In the genomic region with DNA sequence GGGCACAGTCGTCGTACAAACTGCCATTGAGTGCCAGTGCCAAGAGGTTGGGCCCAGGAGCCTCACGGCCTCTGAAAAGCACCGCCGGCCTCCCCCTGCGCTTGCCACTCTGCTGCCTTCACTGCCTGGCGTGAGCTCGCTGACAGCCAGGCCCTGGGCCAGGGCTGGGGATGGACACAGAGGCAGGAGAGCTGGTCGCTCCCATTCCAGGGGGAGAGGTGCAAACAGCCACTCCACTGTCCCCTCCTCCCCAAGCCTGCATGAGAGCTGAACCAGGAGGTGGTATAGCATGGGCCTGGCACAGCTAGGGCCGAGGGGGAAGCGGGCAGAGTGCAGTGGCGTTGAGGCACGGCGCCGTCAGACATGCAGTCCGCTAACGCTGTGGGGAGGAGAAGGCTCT, we compare ENCODE assay signal across 25 cellular contexts. TPM values are rescaled to one million over a fixed set of nuclear protein-coding genes. Genes with fewer than 3 reads are reported as not detected.
DNase-seq lines count a peak whose midpoint lies in the region; ATAC-seq, FAIRE-seq and TF ChIP-seq lines count a peak whose summit lies in the region.
"Had no signal": no experiment of that assay in that cellular context is flagged by ENCODE, and none has a peak within 500 bp of the region (broad histone marks: within the 10 kb centered on the region; RNA-seq: fewer than 3 reads in every experiment).

No MANE protein-coding gene starts in this region.

- H3K18ac ChIP-seq in H1 (ENCODE audit: extremely low read depth, low read length), result no peak overlapping the region

- H3K4me1 Mint-ChIP-seq in activated CD4-positive, alpha-beta T cell treated with anti-CD3 and anti-CD28 coated beads, Interleukin-2, amount 10 ng/mL, durations not matched to agents 7 days and 5 days, result no peaks in the 10 kb centered on the region

- no peak overlapping the region for H3K9ac ChIP-seq in H1 (replicated peaks in 1 of 4; ENCODE audit: extremely low read depth in 1 of 4, low read depth in 3 of 4, low read length in 3 of 4)

- no peak overlapping the region for H2BK15ac ChIP-seq in H1 (ENCODE audit: low read length)

- H3K79me2 ChIP-seq in H1 (ENCODE audit: control insufficient read depth in 1 of 2, insufficient read depth in 2 of 2, low read length in 2 of 2), result no peaks in the 10 kb centered on the region

- no peak overlapping the region for H2BK120ac ChIP-seq in H1 (replicated peaks; ENCODE audit: low read depth, low read length)

- TF ChIP-seq CTCF in 22Rv1 (IDR thresholded peaks at IDR 0.05) (no peak), H1 (IDR thresholded peaks at IDR 0.05; ENCODE audit: control extremely low read depth in 1 of 3, insufficient read depth in 1 of 3, low read depth in 1 of 3, low read length in 3 of 3) (no peak), gastrocnemius medialis (IDR thresholded peaks at IDR 0.05 in 4 of 5, conservative IDR thresholded peaks at IDR 0.05 in 1 of 5) (no peak)

- H3K9me3 Mint-ChIP-seq in activated CD4-positive, alpha-beta T cell treated with anti-CD3 and anti-CD28 coated beads, Interleukin-2, amount 10 ng/mL, durations not matched to agents 7 days and 5 days, result no peaks in the 10 kb centered on the region
- H3K9me3 Mint-ChIP-seq: CD14-positive monocyte had no signal

- 0 out of 2 replicates have a peak overlapping the region, but pooled peaks have one; percentile 39 for H2AK5ac ChIP-seq in H1 (ENCODE audit: low read depth, low read length)

- in situ Hi-C loops in gastrocnemius medialis (cut with MboI; ENCODE audit: low sequenced_read_pairs in 4 of 4), result no loop called here

- no peak overlapping the region for H3K4me2 ChIP-seq in H1 (ENCODE audit: insufficient read depth in 1 of 2, low read depth in 2 of 2, low read length in 2 of 2)
- H3K4me2 ChIP-seq: PC-9 had no signal

- H2BK12ac ChIP-seq in H1 (ENCODE audit: low read depth, low read length), result no peak overlapping the region

- H3K4ac ChIP-seq in H1 (replicated peaks; ENCODE audit: insufficient read length, low read depth, low read length), result no peak overlapping the region

- POLR2A ChIA-PET in activated CD4-positive, alpha-beta T cell treated with anti-CD3 and anti-CD28 coated beads, Interleukin-2, amount 10 ng/mL, durations not matched to agents 7 days and 5 days (lab: Charles Lee), result no interaction called here
- POLR2A ChIA-PET in H1 (lab: Charles Lee; ENCODE audit: partially characterized antibody), result interaction anchor here (1.0 kb wide), 1 partner anchor 9 kb away, joined by 4 read pairs; no protein-coding TSS in a partner anchor

- CTCF ChIA-PET in activated CD4-positive, alpha-beta T cell treated with anti-CD3 and anti-CD28 coated beads, Interleukin-2, amount 10 ng/mL, durations not matched to agents 7 days and 5 days (lab: Charles Lee), result no interaction called here
- CTCF ChIA-PET in H1 (lab: Charles Lee; ENCODE audit: partially characterized antibody), result interaction anchor here (0.8 to 2.5 kb wide), 7 partner anchors 10 to 77 kb away, joined by 3 to 8 read pairs (median 4); no protein-coding TSS in a partner anchor

- H2BK5ac ChIP-seq in H1 (ENCODE audit: low read depth, low read length), result no peak overlapping the region; the same call in 1 of the 2 replicates

- peaks cover 8% of the 10 kb centered on the region; the same call in 1 of the 2 replicates for H3K23me2 ChIP-seq in H1 (ENCODE audit: low read depth, low read length)

- no peak overlapping the region for H2BK20ac ChIP-seq in H1 (ENCODE audit: low read length)

- no peaks in the 10 kb centered on the region for H3K9me3 ChIP-seq in H1 (ENCODE audit: insufficient read depth in 2 of 2, low read depth in 1 of 2, low read length in 1 of 2)
- H3K9me3 ChIP-seq in gastrocnemius medialis, result no peaks in the 10 kb centered on the region
- H3K9me3 ChIP-seq: BE2C had no signal

- no peak for TF ChIP-seq RAD21 in H1 (IDR thresholded peaks at IDR 0.05 in 1 of 2, conservative IDR thresholded peaks at IDR 0.05 in 1 of 2; ENCODE audit: low read depth in 2 of 2, low read length in 2 of 2)

- H4K5ac ChIP-seq in H1 (ENCODE audit: insufficient read length, low read depth, low read length), result no peak overlapping the region

- H3K4me3 ChIP-seq in H1 (ENCODE audit: extremely low read depth in 1 of 4, insufficient read depth in 2 of 4, low read depth in 3 of 4, low read length in 4 of 4), result no peak overlapping the region
- no peak overlapping the region for H3K4me3 ChIP-seq in gastrocnemius medialis
- H3K4me3 ChIP-seq: PC-9 had no signal

- H4K91ac ChIP-seq in H1 (replicated peaks; ENCODE audit: insufficient read length, low read length), result no peak overlapping the region

- no peak overlapping the region for H3K56ac ChIP-seq in H1 (replicated peaks; ENCODE audit: insufficient read length, low read depth, low read length)

- peak overlapping the region; percentile 83 for H3K27ac ChIP-seq in 22Rv1
- no peak overlapping the region for H3K27ac ChIP-seq in H1 (ENCODE audit: low read depth, low read length)
- H3K27ac ChIP-seq in gastrocnemius medialis, result peak overlapping the region; percentile 94 to 99 (median 96)
- H3K27ac ChIP-seq: HL-60, PC-9 had no signal

- no peaks in the 10 kb centered on the region for H3K27me3 Mint-ChIP-seq in activated CD4-positive, alpha-beta T cell treated with anti-CD3 and anti-CD28 coated beads, Interleukin-2, amount 10 ng/mL, durations not matched to agents 7 days and 5 days

- peaks cover 0 to 3% (median 1%) of the 10 kb centered on the region in 4 experiments; a peak in 1 of 7 replicates for H3K27me3 ChIP-seq in H1 (replicated peaks in 1 of 4; ENCODE audit: control insufficient read depth in 3 of 4, extremely low read depth in 1 of 4, insufficient read depth in 3 of 4, low read length in 3 of 4)
- no peaks in the 10 kb centered on the region for H3K27me3 ChIP-seq in gastrocnemius medialis
- H3K27me3 ChIP-seq: BE2C had no signal

- no peak for TF ChIP-seq EP300 in H1 (IDR thresholded peaks at IDR 0.05; ENCODE audit: borderline replicate concordance in 1 of 2, low read depth in 2 of 2, low read length in 2 of 2)

- H2AFZ ChIP-seq in H1 (ENCODE audit: low read length), result no peak overlapping the region
- H2AFZ ChIP-seq: PC-9 had no signal

- H3K36me3 Mint-ChIP-seq in activated CD4-positive, alpha-beta T cell treated with anti-CD3 and anti-CD28 coated beads, Interleukin-2, amount 10 ng/mL, durations not matched to agents 7 days and 5 days (ENCODE audit: low read depth), result no peaks in the 10 kb centered on the region
- H3K36me3 Mint-ChIP-seq: CD14-positive monocyte had no signal

- H3K14ac ChIP-seq in H1 (ENCODE audit: insufficient read length), result no peak overlapping the region

- H3K4me1 ChIP-seq in H1 (replicated peaks in 1 of 4; ENCODE audit: control insufficient read depth in 3 of 4, insufficient read depth in 4 of 4, low read length in 3 of 4), result peaks cover 0 to 12% (median 8%) of the 10 kb centered on the region in 4 experiments; a peak in 6 of 7 replicates
- peaks cover 72 to 82% of the 10 kb centered on the region in 2 donors for H3K4me1 ChIP-seq in gastrocnemius medialis

- H3K23ac ChIP-seq in H1 (ENCODE audit: insufficient read length), result no peak overlapping the region

- peaks cover 0 to 7% of the 10 kb centered on the region in 2 experiments for H4K20me1 ChIP-seq in H1 (replicated peaks in 1 of 2; ENCODE audit: control insufficient read depth in 1 of 2, insufficient read depth in 2 of 2, low read length in 2 of 2)

- ATAC-seq in gastrocnemius medialis, result no peak

- H3K4me3 Mint-ChIP-seq in activated CD4-positive, alpha-beta T cell treated with anti-CD3 and anti-CD28 coated beads, Interleukin-2, amount 10 ng/mL, durations not matched to agents 7 days and 5 days, result no peak overlapping the region
- H3K4me3 Mint-ChIP-seq: CD14-positive monocyte had no signal

- WGBS in H1 (ENCODE audit: extremely low coverage in 1 of 2, insufficient coverage in 1 of 2, insufficient read length in 1 of 2, insufficient replicate concordance in 2 of 2, low coverage in 1 of 2, low lambda C conversion rate in 2 of 2, missing lambda C conversion rate in 1 of 2), 2 experiments, result 89% methylated on average over 17 of the region's 17 CpGs; no CpG with 5 or more reads in 1 of the 2 experiments

- no peaks in the 10 kb centered on the region for H3K79me1 ChIP-seq in H1 (ENCODE audit: low read depth, low read length)

- peak overlapping the region; percentile 68 for H3K27ac Mint-ChIP-seq in activated CD4-positive, alpha-beta T cell treated with anti-CD3 and anti-CD28 coated beads, Interleukin-2, amount 10 ng/mL, durations not matched to agents 7 days and 5 days

- no peak for DNase-seq in activated CD4-positive, alpha-beta T cell treated with anti-CD3 and anti-CD28 coated beads, Interleukin-2, amount 10 ng/mL, durations not matched to agents 7 days and 5 days
- DNase-seq in activated CD4-positive, alpha-beta T cell treated with anti-CD3 and anti-CD28 coated beads for 1 hour, result no peak
- DNase-seq in H1 (ENCODE audit: low read depth in 1 of 2, low spot score in 2 of 2) (no peak), gastrocnemius medialis (no peak), medulla oblongata (ENCODE audit: extremely low spot score) (no peak), NCI-H2227 (lab: John Stamatoyannopoulos, UW; ENCODE audit: unreplicated experiment) (no peak)
- no peak for DNase-seq in stimulated activated CD4-positive, alpha-beta T cell treated with anti-CD3 and anti-CD28 coated beads, Interleukin-4, amount 100 ng/mL, for 24 hours
- DNase-seq: 8988T; ACHN; BE2C; DMS153; H7; Karpas-422; NCI-H1092 treated with DMSO at 0.1 percent for 48 hours; NCI-H1436; NCI-H187 treated with DMSO at 0.1 percent for 48 hours; NCI-H2171 treated with DMSO at 0.1 percent for 48 hours; NCI-H446; NCI-H526; NCI-H82; NK-92 treated with Interleukin-12 subunit alpha and Interleukin-12 subunit beta, amount 100 ng/mL, for 24 hours; PC-9 had no signal

- intact Hi-C loops in gastrocnemius medialis (cut with DNase I; ENCODE audit: low total_unique reads), result loop anchor here (10.0 kb wide), 1 partner anchor 1174 kb away; no protein-coding TSS in a partner anchor

- TF ChIP-seq POLR2A in H1 (IDR thresholded peaks at IDR 0.05; ENCODE audit: control extremely low read depth in 1 of 2, low read depth in 2 of 2, low read length in 2 of 2) (no peak), gastrocnemius medialis (IDR thresholded peaks at IDR 0.05) (no peak)

- H3K36me3 ChIP-seq in H1 (ENCODE audit: control insufficient read depth in 2 of 4, insufficient read depth in 4 of 4, low read length in 3 of 4) (no peaks in the 10 kb centered on the region), gastrocnemius medialis (no peaks in the 10 kb centered on the region)
- H3K36me3 ChIP-seq: BE2C had no signal

- H4K8ac ChIP-seq in H1 (ENCODE audit: extremely low read depth, insufficient read depth, low read length), result no peak overlapping the region

- FAIRE-seq in H1 (lab: Jason Lieb, UNC), result no peak

RNA-seq across cellular contexts. Expression of a gene that starts 4.6 kb away (rescaled TPM):
- total RNA-seq in activated CD4-positive, alpha-beta T cell treated with anti-CD3 and anti-CD28 coated beads, Interleukin-2, amount 10 ng/mL, durations not matched to agents 7 days and 5 days, result 1 to 10 TPM in 1 of 2 experiments, under 1 TPM in 1; 0.81 to 1.2 TPM
- 7.9 and 8.9 TPM in 2 replicates for total RNA-seq in H1 (2021; fragmentation: NEBNext Ultra II Directional; extraction: Animal tissue kit (Norgen Biotek cat#: 25700))
- 7.1 and 9.4 TPM in 2 replicates for polyA plus RNA-seq in H1 (2011; rRNA removed)
- polyA plus RNA-seq in H1 (2011; cell fraction: cytosol; rRNA removed), result 12.8 TPM
- 43.4 TPM for polyA plus RNA-seq in H1 (2011; cell fraction: nucleus; rRNA removed)
- 8.2 to 15.0 TPM (median 11.8 TPM) in 4 replicates for polyA plus RNA-seq in H1 (2012, experiment 1 of 2)
- polyA plus RNA-seq in H1 (2012, experiment 2 of 2), result 9.8 TPM
- 6.2 TPM for polyA plus RNA-seq in H1 (2013, experiment 1 of 2)
- polyA plus RNA-seq in H1 (2013, experiment 2 of 2), result 5.8 TPM
- polyA minus RNA-seq in H1 (2011; rRNA and poly(A)+ RNA removed), result 3.2 and 7.1 TPM in 2 replicates
- polyA minus RNA-seq in H1 (2011; cell fraction: cytosol; rRNA and poly(A)+ RNA removed), result 2.6 TPM
- 11.0 TPM for polyA minus RNA-seq in H1 (2011; cell fraction: nucleus; rRNA and poly(A)+ RNA removed)
- 100 to 1,000 TPM; 165 to 577 (median 232) TPM for total RNA-seq in gastrocnemius medialis

RNA-seq across cellular contexts. Expression of a gene that starts 24.3 kb away (rescaled TPM):
- 100 to 1,000 TPM in 1 of 2 experiments, 10 to 100 TPM in 1; 84.7 to 135 TPM for total RNA-seq in activated CD4-positive, alpha-beta T cell treated with anti-CD3 and anti-CD28 coated beads, Interleukin-2, amount 10 ng/mL, durations not matched to agents 7 days and 5 days
- 123 and 135 TPM in 2 replicates for total RNA-seq in H1 (2021; fragmentation: NEBNext Ultra II Directional; extraction: Animal tissue kit (Norgen Biotek cat#: 25700))
- polyA plus RNA-seq in H1 (2011; rRNA removed), result 517 and 589 TPM in 2 replicates
- 330 TPM for polyA plus RNA-seq in H1 (2011; cell fraction: cytosol; rRNA removed)
- 307 TPM for polyA plus RNA-seq in H1 (2011; cell fraction: nucleus; rRNA removed)
- polyA plus RNA-seq in H1 (2012, experiment 1 of 2), result 85.5 to 181 TPM (median 172 TPM) in 4 replicates
- polyA plus RNA-seq in H1 (2012, experiment 2 of 2), result 271 TPM
- polyA plus RNA-seq in H1 (2013, experiment 1 of 2), result 207 TPM
- 187 TPM for polyA plus RNA-seq in H1 (2013, experiment 2 of 2)
- 23.9 and 34.6 TPM in 2 replicates for polyA minus RNA-seq in H1 (2011; rRNA and poly(A)+ RNA removed)
- 70.6 TPM for polyA minus RNA-seq in H1 (2011; cell fraction: cytosol; rRNA and poly(A)+ RNA removed)
- polyA minus RNA-seq in H1 (2011; cell fraction: nucleus; rRNA and poly(A)+ RNA removed), result 52.2 TPM
- total RNA-seq in gastrocnemius medialis, result 100 to 1,000 TPM; 228 to 357 (median 264) TPM

RNA-seq across cellular contexts. Expression of a gene that starts 39.2 kb away (rescaled TPM):
- 100 to 1,000 TPM; 163 to 171 TPM for total RNA-seq in activated CD4-positive, alpha-beta T cell treated with anti-CD3 and anti-CD28 coated beads, Interleukin-2, amount 10 ng/mL, durations not matched to agents 7 days and 5 days
- total RNA-seq in H1 (2021; fragmentation: NEBNext Ultra II Directional; extraction: Animal tissue kit (Norgen Biotek cat#: 25700)), result 54.0 and 59.5 TPM in 2 replicates
- 29.1 and 42.3 TPM in 2 replicates for polyA plus RNA-seq in H1 (2011; rRNA removed)
- 28.5 TPM for polyA plus RNA-seq in H1 (2011; cell fraction: cytosol; rRNA removed)
- polyA plus RNA-seq in H1 (2011; cell fraction: nucleus; rRNA removed), result 143 TPM
- 27.3 to 49.9 TPM (median 47.0 TPM) in 4 replicates for polyA plus RNA-seq in H1 (2012, experiment 1 of 2)
- 33.6 TPM for polyA plus RNA-seq in H1 (2012, experiment 2 of 2)
- polyA plus RNA-seq in H1 (2013, experiment 1 of 2), result 36.0 TPM
- polyA plus RNA-seq in H1 (2013, experiment 2 of 2), result 32.6 TPM
- 12.8 and 15.1 TPM in 2 replicates for polyA minus RNA-seq in H1 (2011; rRNA and poly(A)+ RNA removed)
- polyA minus RNA-seq in H1 (2011; cell fraction: cytosol; rRNA and poly(A)+ RNA removed), result 22.1 TPM
- polyA minus RNA-seq in H1 (2011; cell fraction: nucleus; rRNA and poly(A)+ RNA removed), result 27.8 TPM
- 10 to 100 TPM; 11.6 to 34.6 (median 19.7) TPM for total RNA-seq in gastrocnemius medialis

Comparison
In these comparisons a context has a peak if more than half of its experiments do, and no peak if none do; other contexts are left out.
1. RNA of a gene that starts 4.6 kb away (total RNA-seq): 165 to 577 TPM in gastrocnemius medialis; 7.9 to 8.9 TPM in H1 and 0.81 to 1.2 TPM in activated CD4-positive, alpha-beta T cell treated with anti-CD3 and anti-CD28 coated beads, Interleukin-2, amount 10 ng/mL, durations not matched to agents 7 days and 5 days; every median in the first group is over 10 times any median in the second.